Comparison of ENCODE assay signal across 8 cellular contexts in the genomic region with DNA sequence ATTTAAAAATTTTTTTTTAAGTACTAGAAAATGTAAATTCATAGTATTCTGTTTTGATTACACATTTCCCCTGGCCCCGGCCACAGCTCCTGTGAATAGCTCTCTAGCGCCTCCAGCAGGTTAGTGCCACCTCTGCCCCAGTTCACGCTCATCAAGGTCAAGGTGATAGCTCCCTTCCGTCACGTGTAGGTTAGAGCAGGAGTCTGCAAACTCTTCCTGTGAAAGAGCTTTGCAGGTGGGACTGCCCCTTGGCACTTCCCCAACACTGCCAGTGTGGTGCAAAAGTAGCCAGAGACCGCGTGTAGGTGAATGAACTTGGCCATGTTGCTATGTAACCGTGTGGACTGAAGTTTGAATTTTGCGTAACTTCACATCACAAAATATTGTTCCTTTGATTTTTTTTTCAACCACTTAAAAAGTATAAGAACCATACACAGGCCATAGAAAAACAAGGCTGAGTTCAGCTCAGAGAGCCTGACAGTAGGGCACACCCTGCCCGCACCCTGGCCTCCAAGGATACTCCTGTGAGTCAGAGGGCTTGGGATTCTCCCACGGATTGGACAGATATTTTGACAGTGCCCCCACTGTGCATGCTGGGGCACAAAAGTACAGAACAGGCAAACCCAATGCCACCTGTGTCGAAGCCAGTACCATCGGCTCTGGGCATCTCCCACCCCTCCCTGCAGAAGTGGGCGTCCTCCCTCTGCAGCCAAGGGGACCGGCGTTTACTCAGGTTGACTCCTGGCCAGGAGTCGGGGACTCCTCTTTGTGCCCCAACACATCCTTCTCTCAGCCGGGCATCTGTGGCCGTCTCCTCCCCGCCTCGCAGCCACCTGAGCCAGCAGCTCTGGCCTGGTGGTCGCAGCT.
DNase-seq lines count a peak whose midpoint lies in the region; ATAC-seq, FAIRE-seq and TF ChIP-seq lines count a peak whose summit lies in the region.

No MANE protein-coding gene starts in this region.

- peak; percentile 55 for DNase-seq in ACHN
- DNase-seq in GM18507 (ENCODE audit: extremely low spot score, insufficient read length, low read depth): no peak
- peak; percentile 2 for DNase-seq in SKM-1 (lab: John Stamatoyannopoulos, UW; ENCODE audit: unreplicated experiment)
- DNase-seq in activated naive CD4-positive, alpha-beta T cell treated with anti-CD3 and anti-CD28 coated beads, Interleukin-2, amount 50 U/mL, for 72 hours (ENCODE audit: low spot score in 2 of 2): peak; percentile 85 to 89
- DNase-seq in keratinocyte (ENCODE audit: low read depth, low spot score): no peak
- DNase-seq in stimulated activated CD8-positive, alpha-beta memory T cell treated with anti-CD3 and anti-CD28 coated beads, Interleukin-2, amount 100 ng/mL, for 48 hours (ENCODE audit: low read depth in 2 of 2): peak; percentile 62 to 71

- in situ Hi-C loops in ACHN (cut with HindIII; ENCODE audit: low pct_ligation_motif_present, low pct_unique_long_range_greater_than_20kb, low sequenced_read_pairs): no loop called here

- H3K9ac ChIP-seq in keratinocyte (ENCODE audit: control insufficient read depth, extremely low read depth, insufficient read depth, low read length): peak overlapping the region; percentile 4

- no peak overlapping the region for H3K4me3 ChIP-seq in keratinocyte (ENCODE audit: control insufficient read depth in 2 of 3, extremely low read depth in 1 of 3, insufficient read depth in 2 of 3, low read depth in 1 of 3, low read length in 3 of 3)

- H3K4me1 ChIP-seq in keratinocyte (ENCODE audit: control insufficient read depth, extremely low read depth, insufficient read depth, low read length): peaks cover 30% of the 10 kb centered on the region

- peaks cover 3% of the 10 kb centered on the region for H3K9me1 ChIP-seq in keratinocyte (ENCODE audit: control insufficient read depth, extremely low read depth, insufficient read depth, low read length)

- peak overlapping the region in 1 of 2 donors; percentile 98 for H3K27ac Mint-ChIP-seq in activated naive CD4-positive, alpha-beta T cell treated with anti-CD3 and anti-CD28 coated beads, Interleukin-2, amount 50 U/mL, for 72 hours

- H3K36me3 ChIP-seq in keratinocyte (ENCODE audit: control insufficient read depth in 2 of 2, extremely low read depth in 1 of 2, insufficient read depth in 2 of 2, low read length in 2 of 2): peaks cover 3 to 11% of the 10 kb centered on the region in 2 experiments

- no peak overlapping the region for H2AFZ ChIP-seq in keratinocyte (ENCODE audit: control insufficient read depth, low read length)

- no peak overlapping the region for H3K4me2 ChIP-seq in keratinocyte (ENCODE audit: control insufficient read depth, extremely low read depth, insufficient read depth, low read depth, low read length)

- H3K9me3 Mint-ChIP-seq in activated naive CD4-positive, alpha-beta T cell treated with anti-CD3 and anti-CD28 coated beads, Interleukin-2, amount 50 U/mL, for 72 hours: no peaks in the 10 kb centered on the region

- FAIRE-seq in GM18507 (lab: Jason Lieb, UNC) (peak; percentile 50), keratinocyte (lab: Jason Lieb, UNC) (peak; percentile 43)

- peak overlapping the region; percentile 88 for H3K27ac ChIP-seq in keratinocyte (ENCODE audit: control insufficient read depth, insufficient read depth, low read length)

- dilution Hi-C loops in keratinocyte (cut with MboI; ENCODE audit: extremely low pct_ligation_motif_present, low sequenced_read_pairs): no loop called here

- no peaks in the 10 kb centered on the region for H4K20me1 ChIP-seq in keratinocyte (ENCODE audit: control insufficient read depth, extremely low read depth, insufficient read depth, low read length)

- H3K9me3 ChIP-seq in keratinocyte (ENCODE audit: control insufficient read depth, low read depth, low read length): no peaks in the 10 kb centered on the region

- peaks cover 45 to 64% of the 10 kb centered on the region in 2 donors for H3K36me3 Mint-ChIP-seq in activated naive CD4-positive, alpha-beta T cell treated with anti-CD3 and anti-CD28 coated beads, Interleukin-2, amount 50 U/mL, for 72 hours

- no peaks in the 10 kb centered on the region for H3K27me3 ChIP-seq in keratinocyte (ENCODE audit: control insufficient read depth, extremely low read depth, insufficient read depth, low read length)

- peak; percentile 76 to 84 for ATAC-seq in activated naive CD4-positive, alpha-beta T cell treated with anti-CD3 and anti-CD28 coated beads, Interleukin-2, amount 50 U/mL, for 72 hours
- ATAC-seq in HG02840 (IDR thresholded peaks at IDR 0.05; ENCODE audit: low FRiP score, unreplicated experiment) (no peak), HG02678 (IDR thresholded peaks at IDR 0.05; ENCODE audit: unreplicated experiment) (no peak)

- H3K79me2 ChIP-seq in keratinocyte (ENCODE audit: control insufficient read depth, insufficient read depth, low read length): no peaks in the 10 kb centered on the region

- TF ChIP-seq CTCF in keratinocyte (optimal IDR thresholded peaks at IDR 0.05 in 1 of 3, IDR thresholded peaks at IDR 0.05 in 1 of 3, conservative IDR thresholded peaks at IDR 0.05 in 1 of 3; ENCODE audit: extremely low read depth in 1 of 3, insufficient read depth in 2 of 3, low read length in 3 of 3): peak; percentile 66 to 82 (median 77)

Comparison
In these comparisons a context has a peak if more than half of its experiments do, and no peak if none do; other contexts are left out.
1. DNase-seq: peak in ACHN (single experiment), SKM-1 (single experiment), activated naive CD4-positive, alpha-beta T cell treated with anti-CD3 and anti-CD28 coated beads, Interleukin-2, amount 50 U/mL, for 72 hours (2 of 2) and stimulated activated CD8-positive, alpha-beta memory T cell treated with anti-CD3 and anti-CD28 coated beads, Interleukin-2, amount 100 ng/mL, for 48 hours (2 of 2); none in GM18507 (single experiment) and keratinocyte (single experiment).
2. ATAC-seq: peak in activated naive CD4-positive, alpha-beta T cell treated with anti-CD3 and anti-CD28 coated beads, Interleukin-2, amount 50 U/mL, for 72 hours (2 of 2); none in HG02840 (single experiment) and HG02678 (single experiment).